ENCODE assay signal across 5 cellular contexts in genomic region chr4:185198189-185198588, GRCh38. TPM values are rescaled to one million over a fixed set of nuclear protein-coding genes. Genes with fewer than 3 reads are reported as not detected.
A peak's percentile ranks its signal among the peaks of the same experiment; 100 is the strongest.
DNase-seq lines count a peak whose midpoint lies in the region; ATAC-seq, FAIRE-seq and TF ChIP-seq lines count a peak whose summit lies in the region.
"Not testable (repeated sequence)": the region's sequence is repeated elsewhere in the genome, so short reads cannot be mapped to it uniquely, and the experiment has no call there.

No MANE protein-coding gene starts in this region.

- H3K9me3 ChIP-seq in HCT116 (ENCODE audit: control insufficient read depth in 1 of 2, insufficient read depth in 1 of 2, low read depth in 1 of 2, low read length in 2 of 2); adipocyte (ENCODE audit: control insufficient read depth, low read length); K562 (replicated peaks; ENCODE audit: control insufficient read depth, insufficient read depth, low read depth, low read length); subcutaneous abdominal adipose tissue (ENCODE audit: control insufficient read depth in 5 of 5, low read length in 5 of 5): not testable (repeated sequence)

- H3K4me3 Mint-ChIP-seq in stimulated activated memory B cell treated with anti-CD40 and anti-IgM and Interleukin-4, amounts not matched to agents 10 μg/mL and 1 μg/mL and 100 μg/mL, for 72 hours: not testable (repeated sequence)

- H3K9me3 Mint-ChIP-seq in stimulated activated memory B cell treated with anti-CD40 and anti-IgM and Interleukin-4, amounts not matched to agents 10 μg/mL and 1 μg/mL and 100 μg/mL, for 72 hours: not testable (repeated sequence)

- H3K27me3 ChIP-seq in HCT116 (ENCODE audit: insufficient read depth, low read length); adipocyte (replicated peaks; ENCODE audit: control insufficient read depth, insufficient read depth, low read length); K562 (ENCODE audit: control insufficient read depth in 2 of 2, insufficient read depth in 2 of 2, low read length in 2 of 2); subcutaneous abdominal adipose tissue (ENCODE audit: control insufficient read depth in 5 of 5, insufficient read depth in 4 of 5, low read length in 5 of 5): not testable (repeated sequence)

- peaks cover 34% of the 10 kb centered on the region for H3K4me1 Mint-ChIP-seq in stimulated activated memory B cell treated with anti-CD40 and anti-IgM and Interleukin-4, amounts not matched to agents 10 μg/mL and 1 μg/mL and 100 μg/mL, for 72 hours

- intact Hi-C loops in HCT116 (cut with micrococcal nuclease); K562 (cut with micrococcal nuclease): not testable (repeated sequence)

- not testable (repeated sequence) for DNase-seq in HCT116 (ENCODE audit: low read depth, low spot score); adipocyte (ENCODE audit: low read depth); K562 (ENCODE audit: extremely low read depth in 1 of 4, low spot score in 3 of 4)

- 79% methylated on average over 4 of the region's 4 CpGs for WGBS in K562 (ENCODE audit: insufficient coverage, low coverage, missing lambda C conversion rate)

- not testable (repeated sequence) for H4K20me1 ChIP-seq in HCT116 (ENCODE audit: insufficient read depth); K562 (replicated peaks; ENCODE audit: control insufficient read depth, insufficient read depth, low read length)

- not testable (repeated sequence) for H3K9me1 ChIP-seq in K562 (ENCODE audit: control insufficient read depth, insufficient read depth, low read length)

- H3K36me3 Mint-ChIP-seq in stimulated activated memory B cell treated with anti-CD40 and anti-IgM and Interleukin-4, amounts not matched to agents 10 μg/mL and 1 μg/mL and 100 μg/mL, for 72 hours: peaks cover 22% of the 10 kb centered on the region

- H3K9ac ChIP-seq in HCT116 (ENCODE audit: low read length); adipocyte (ENCODE audit: low read length); K562 (ENCODE audit: insufficient read depth in 1 of 2, low read depth in 2 of 2, low read length in 2 of 2); subcutaneous abdominal adipose tissue (ENCODE audit: low read length in 5 of 5): not testable (repeated sequence)

- peaks cover 83% of the 10 kb centered on the region for H3K79me2 ChIP-seq in HCT116 (ENCODE audit: insufficient read depth, low read length)
- peaks cover 83% of the 10 kb centered on the region for H3K79me2 ChIP-seq in K562 (ENCODE audit: control insufficient read depth, insufficient read depth, low read length)

- BruUV-seq in HCT116 (replicated peaks; lab: Mats Ljungman, UMichigan); K562 (replicated peaks; lab: Mats Ljungman, UMichigan): not testable (repeated sequence)

- H3K27me3 Mint-ChIP-seq in stimulated activated memory B cell treated with anti-CD40 and anti-IgM and Interleukin-4, amounts not matched to agents 10 μg/mL and 1 μg/mL and 100 μg/mL, for 72 hours: not testable (repeated sequence)

- H3K27ac ChIP-seq in HCT116 (ENCODE audit: low read depth, low read length) (peak overlapping the region; percentile 70), subcutaneous abdominal adipose tissue (ENCODE audit: low read depth, low read length) (peak overlapping the region; percentile 57)
- not testable (repeated sequence) for H3K27ac ChIP-seq in K562 (ENCODE audit: extremely low read depth, low read depth, low read length)

- H3K4me2 ChIP-seq in HCT116 (ENCODE audit: low read length): peak overlapping the region; percentile 63
- not testable (repeated sequence) for H3K4me2 ChIP-seq in K562 (ENCODE audit: insufficient read depth, low read length)

- not testable (repeated sequence) for TF ChIP-seq EP300 in K562 (IDR thresholded peaks at IDR 0.05; ENCODE audit: low read length)

- in situ Hi-C loops in K562 (cut with MboI): not testable (repeated sequence)

- H3K27ac Mint-ChIP-seq in stimulated activated memory B cell treated with anti-CD40 and anti-IgM and Interleukin-4, amounts not matched to agents 10 μg/mL and 1 μg/mL and 100 μg/mL, for 72 hours: peak overlapping the region; percentile 17

- POLR2A ChIA-PET in HCT116 (lab: Charles Lee); K562 (lab: Yijun Ruan, JAX): not testable (repeated sequence)

- not testable (repeated sequence) for H3K36me3 ChIP-seq in HCT116 (ENCODE audit: control insufficient read depth in 1 of 2, insufficient read depth in 2 of 2, low read length in 2 of 2); adipocyte (ENCODE audit: control insufficient read depth, insufficient read depth, low read length, severe bottlenecking); subcutaneous abdominal adipose tissue (ENCODE audit: control insufficient read depth in 5 of 5, insufficient read depth in 5 of 5, low read length in 5 of 5)
- peaks cover 21% of the 10 kb centered on the region; the same call in 2 of the 3 replicates for H3K36me3 ChIP-seq in K562 (ENCODE audit: control insufficient read depth, insufficient read depth, low read length)

- not testable (repeated sequence) for H2AFZ ChIP-seq in HCT116 (ENCODE audit: low read depth, low read length, poor library complexity, severe bottlenecking); K562 (ENCODE audit: low read depth, low read length)

- not testable (repeated sequence) for H3K4me3 ChIP-seq in HCT116 (replicated peaks in 1 of 2; ENCODE audit: low read depth in 1 of 2, low read length in 2 of 2); K562; subcutaneous abdominal adipose tissue (ENCODE audit: low read depth in 1 of 5, low read length in 5 of 5)
- H3K4me3 ChIP-seq in adipocyte (ENCODE audit: low read length): peak overlapping the region; percentile 54

- CTCF ChIA-PET in HCT116 (lab: Charles Lee): interaction anchor here (1.0 kb wide), 1 partner anchor 14 kb away, joined by 3 read pairs; no protein-coding TSS in a partner anchor
- CTCF ChIA-PET in K562 (lab: Yijun Ruan, JAX; ENCODE audit: low intra/inter-chr PET ratio): not testable (repeated sequence)

- FAIRE-seq in K562 (lab: Jason Lieb, UNC): not testable (repeated sequence)

- not testable (repeated sequence) for ATAC-seq in HCT116; K562; stimulated activated memory B cell treated with anti-CD40 and anti-IgM and Interleukin-4, amounts not matched to agents 10 μg/mL and 1 μg/mL and 100 μg/mL, for 72 hours

- H3K4me1 ChIP-seq in HCT116 (ENCODE audit: control insufficient read depth in 1 of 2, insufficient read depth in 2 of 2, low read length in 2 of 2) (peaks cover 67 to 76% of the 10 kb centered on the region in 2 experiments), adipocyte (ENCODE audit: control insufficient read depth, insufficient read depth, low read length) (peaks cover 23% of the 10 kb centered on the region), K562 (replicated peaks in 1 of 2; ENCODE audit: control insufficient read depth in 2 of 2, insufficient read depth in 2 of 2, low read length in 2 of 2) (peaks cover 5 to 10% of the 10 kb centered on the region in 2 experiments; a peak in 4 of 5 replicates), subcutaneous abdominal adipose tissue (ENCODE audit: control insufficient read depth in 5 of 5, insufficient read depth in 5 of 5, low read length in 5 of 5) (peaks cover 0 to 17% (median 16%) of the 10 kb centered on the region in 5 donors)

- RAD21 ChIA-PET in HCT116 (lab: Charles Lee; ENCODE audit: low non-redundant PET in 1 of 2, low total read pairs in 2 of 2, uncharacterized antibody in 2 of 2, unreplicated experiment in 2 of 2): not testable (repeated sequence)

- not testable (repeated sequence) for TF ChIP-seq POLR2A in HCT116 (IDR thresholded peaks at IDR 0.05; ENCODE audit: borderline replicate concordance, extremely low read depth, insufficient read depth, insufficient read length); K562 (conservative IDR thresholded peaks at IDR 0.05)

- not testable (repeated sequence) for TF ChIP-seq CTCF in HCT116 (IDR thresholded peaks at IDR 0.05 in 2 of 3, conservative IDR thresholded peaks at IDR 0.05 in 1 of 3; ENCODE audit: borderline replicate concordance in 1 of 3, insufficient read depth in 1 of 3, low read depth in 2 of 3, low read length in 2 of 3); K562 (IDR thresholded peaks at IDR 0.05 in 2 of 3, conservative IDR thresholded peaks at IDR 0.05 in 1 of 3; ENCODE audit: insufficient read depth in 2 of 3, low read depth in 1 of 3, low read length in 3 of 3)

- not testable (repeated sequence) for TF ChIP-seq RAD21 in HCT116 (IDR thresholded peaks at IDR 0.05; ENCODE audit: low read depth); K562 (CRISPR knock-in tag; conservative IDR thresholded peaks at IDR 0.05 in 1 of 2, IDR thresholded peaks at IDR 0.05 in 1 of 2)

- H3K9me2 ChIP-seq in HCT116 (ENCODE audit: insufficient read depth): not testable (repeated sequence)

RNA-seq across cellular contexts. Expression of gene CFAP97, which starts 5.6 kb away (rescaled TPM):
- 57.7 TPM for total RNA-seq in HCT116 (2021; ENCODE audit: unreplicated experiment)
- polyA plus RNA-seq in HCT116 (2012): 18.0 and 22.7 TPM in 2 replicates
- 13.8 and 79.1 TPM in 2 replicates for total RNA-seq in K562 (2011; cell fraction: chromatin; rRNA removed; ENCODE audit: low replicate concordance)
- total RNA-seq in K562 (2011; cell fraction: nucleolus; rRNA removed): 7.0 and 11.4 TPM in 2 replicates
- total RNA-seq in K562 (2011; cell fraction: nucleoplasm; rRNA removed): 19.9 and 32.4 TPM in 2 replicates
- total RNA-seq in K562 (2014; rRNA removed): 19.9 and 22.0 TPM in 2 replicates
- 57.7 and 68.7 TPM in 2 replicates for total RNA-seq in K562 (2014; rRNA removed; fragmentation: Illumina TruSeq; extraction: Trizol)
- 51.3 and 57.5 TPM in 2 replicates for total RNA-seq in K562 (2015; rRNA removed; fragmentation: Illumina TruSeq; extraction: Trizol)
- 42.7 and 44.6 TPM in 2 replicates for total RNA-seq in K562 (2021)
- polyA plus RNA-seq in K562 (2011; rRNA removed): 48.0 and 57.8 TPM in 2 replicates
- polyA plus RNA-seq in K562 (2011; cell fraction: cytosol; rRNA removed): 9.1 and 19.2 TPM in 2 replicates
- polyA plus RNA-seq in K562 (2011; cell fraction: nucleus; rRNA removed): 14.3 and 16.2 TPM in 2 replicates
- 23.9 and 27.7 TPM in 2 replicates for polyA plus RNA-seq in K562 (2012)
- 35.7 and 44.4 TPM in 2 replicates for polyA plus RNA-seq in K562 (2014; fragmentation: Illumina TruSeq; extraction: Trizol)
- polyA plus RNA-seq in K562 (2014; fragmentation: Nextera tagmentation; extraction: Ambion mirVana): 10 to 100 TPM; 17.3 to 42.7 TPM
- 21.3 and 24.6 TPM in 2 replicates for polyA plus RNA-seq in K562 (2014; rRNA removed)
- polyA minus RNA-seq in K562 (2011; rRNA and poly(A)+ RNA removed): 82.2 and 111 TPM in 2 replicates
- 22.3 and 34.3 TPM in 2 replicates for polyA minus RNA-seq in K562 (2011; cell fraction: cytosol; rRNA and poly(A)+ RNA removed)
- polyA minus RNA-seq in K562 (2011; cell fraction: nucleus; rRNA and poly(A)+ RNA removed): 14.9 and 27.8 TPM in 2 replicates

RNA-seq across cellular contexts. Expression of gene SNX25, which starts 11.2 kb away (rescaled TPM):
- total RNA-seq in HCT116 (2021; ENCODE audit: unreplicated experiment) (20.9 TPM), K562 (2014; rRNA removed) (9.4 and 10.4 TPM in 2 replicates), K562 (2014; rRNA removed; fragmentation: Illumina TruSeq; extraction: Trizol) (15.5 and 18.0 TPM in 2 replicates), K562 (2015; rRNA removed; fragmentation: Illumina TruSeq; extraction: Trizol) (12.7 and 14.4 TPM in 2 replicates), K562 (2021) (12.6 and 14.4 TPM in 2 replicates)
- polyA plus RNA-seq in HCT116 (2012): 10.5 and 12.4 TPM in 2 replicates
- 50.4 and 67.3 TPM in 2 replicates for total RNA-seq in K562 (2011; cell fraction: chromatin; rRNA removed; ENCODE audit: low replicate concordance)
- 12.7 and 16.2 TPM in 2 replicates for total RNA-seq in K562 (2011; cell fraction: nucleolus; rRNA removed)
- total RNA-seq in K562 (2011; cell fraction: nucleoplasm; rRNA removed): 27.6 and 33.9 TPM in 2 replicates
- polyA plus RNA-seq in K562 (2011; rRNA removed) (21.9 and 23.4 TPM in 2 replicates), K562 (2014; fragmentation: Illumina TruSeq; extraction: Trizol) (10.4 and 13.3 TPM in 2 replicates), K562 (2014; fragmentation: Nextera tagmentation; extraction: Ambion mirVana) (1 to 10 TPM; 2.5 TPM), K562 (2014; rRNA removed) (9.5 and 9.6 TPM in 2 replicates)
- polyA plus RNA-seq in K562 (2011; cell fraction: cytosol; rRNA removed): 2.3 and 9.1 TPM in 2 replicates
- 13.5 and 17.9 TPM in 2 replicates for polyA plus RNA-seq in K562 (2011; cell fraction: nucleus; rRNA removed)
- polyA plus RNA-seq in K562 (2012): 6.5 and 10.3 TPM in 2 replicates
- polyA minus RNA-seq in K562 (2011; rRNA and poly(A)+ RNA removed): 57.4 and 75.6 TPM in 2 replicates
- 14.9 and 15.0 TPM in 2 replicates for polyA minus RNA-seq in K562 (2011; cell fraction: cytosol; rRNA and poly(A)+ RNA removed)
- 11.8 and 26.8 TPM in 2 replicates for polyA minus RNA-seq in K562 (2011; cell fraction: nucleus; rRNA and poly(A)+ RNA removed)

RNA-seq across cellular contexts. Expression of gene SLC25A4, which starts 55.1 kb away (rescaled TPM):
- total RNA-seq in HCT116 (2021; ENCODE audit: unreplicated experiment): 27.9 TPM
- polyA plus RNA-seq in HCT116 (2012): 29.4 and 34.0 TPM in 2 replicates
- total RNA-seq in K562 (2011; cell fraction: chromatin; rRNA removed; ENCODE audit: low replicate concordance): 11.5 and 23.4 TPM in 2 replicates
- 18.2 and 20.8 TPM in 2 replicates for total RNA-seq in K562 (2011; cell fraction: nucleolus; rRNA removed)
- 18.3 and 19.0 TPM in 2 replicates for total RNA-seq in K562 (2011; cell fraction: nucleoplasm; rRNA removed)
- 18.2 and 24.5 TPM in 2 replicates for total RNA-seq in K562 (2014; rRNA removed)
- total RNA-seq in K562 (2014; rRNA removed; fragmentation: Illumina TruSeq; extraction: Trizol): 17.7 and 19.5 TPM in 2 replicates
- total RNA-seq in K562 (2015; rRNA removed; fragmentation: Illumina TruSeq; extraction: Trizol): 16.9 and 19.6 TPM in 2 replicates
- 28.4 and 30.3 TPM in 2 replicates for total RNA-seq in K562 (2021)
- polyA plus RNA-seq in K562 (2011; rRNA removed): 28.6 and 29.8 TPM in 2 replicates
- polyA plus RNA-seq in K562 (2011; cell fraction: cytosol; rRNA removed): 23.4 and 25.3 TPM in 2 replicates
- 33.8 and 41.2 TPM in 2 replicates for polyA plus RNA-seq in K562 (2011; cell fraction: nucleus; rRNA removed)
- polyA plus RNA-seq in K562 (2012): 29.1 and 29.6 TPM in 2 replicates
- polyA plus RNA-seq in K562 (2014; fragmentation: Illumina TruSeq; extraction: Trizol): 17.5 and 19.7 TPM in 2 replicates
- 10 to 100 TPM in 1 of 2 experiments, 1 to 10 TPM in 1; 8.3 to 13.6 TPM for polyA plus RNA-seq in K562 (2014; fragmentation: Nextera tagmentation; extraction: Ambion mirVana)
- 25.5 and 27.4 TPM in 2 replicates for polyA plus RNA-seq in K562 (2014; rRNA removed)
- 12.5 and 13.2 TPM in 2 replicates for polyA minus RNA-seq in K562 (2011; rRNA and poly(A)+ RNA removed)
- 12.5 and 14.7 TPM in 2 replicates for polyA minus RNA-seq in K562 (2011; cell fraction: cytosol; rRNA and poly(A)+ RNA removed)
- polyA minus RNA-seq in K562 (2011; cell fraction: nucleus; rRNA and poly(A)+ RNA removed): 10.0 and 15.6 TPM in 2 replicates
